In the genomic region with DNA sequence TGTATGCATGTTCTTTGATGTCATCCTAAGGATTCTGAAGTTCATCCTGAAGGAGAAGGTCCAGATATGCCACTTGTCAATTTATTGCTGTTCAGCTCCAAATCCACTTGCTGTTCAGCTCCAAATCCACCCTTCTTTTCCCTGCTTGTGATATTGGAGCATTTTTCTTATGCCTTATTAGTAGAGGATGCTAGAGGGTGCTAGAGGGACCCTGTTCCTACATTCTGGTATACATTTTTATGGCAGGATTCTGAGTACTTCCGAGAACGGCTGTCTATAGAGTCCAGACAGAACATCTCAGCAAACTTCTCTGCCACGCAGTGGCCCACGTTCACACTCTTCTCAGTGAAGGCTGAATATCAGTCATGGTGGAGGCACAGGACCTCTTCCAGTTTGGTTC, we compare ENCODE assay signal across 18 cellular contexts.
DNase-seq lines count a peak whose midpoint lies in the region; ATAC-seq, FAIRE-seq and TF ChIP-seq lines count a peak whose summit lies in the region.
"Had no signal": no experiment of that assay in that cellular context is flagged by ENCODE, and none has a peak within 500 bp of the region (broad histone marks: within the 10 kb centered on the region; RNA-seq: fewer than 3 reads in every experiment).

No MANE protein-coding gene starts in this region.

- CTCF ChIA-PET in HepG2 (lab: Yijun Ruan, JAX; ENCODE audit: low intra/inter-chr PET ratio, low total read pairs), result no interaction called here

- TF ChIP-seq EP300 in HepG2 (IDR thresholded peaks at IDR 0.05; ENCODE audit: low read depth in 2 of 2, low read length in 2 of 2) (no peak), HepG2 (CRISPR knock-in tag; IDR thresholded peaks at IDR 0.05; ENCODE audit: borderline replicate concordance) (no peak)

- no peaks in the 10 kb centered on the region for H3K79me2 ChIP-seq in HepG2 (ENCODE audit: insufficient read depth, low read length)

- H2AFZ ChIP-seq in HepG2 (ENCODE audit: low read length), result no peak overlapping the region

- no peak overlapping the region for H3K4me2 ChIP-seq in HepG2 (ENCODE audit: low read depth, low read length)

- intact Hi-C loops in HepG2 (cut with micrococcal nuclease; ENCODE audit: unreplicated experiment), result no loop called here
- intact Hi-C loops in right lobe of liver (cut with DNase I), result no loop called here
- intact Hi-C loops in tibial artery (cut with DNase I; ENCODE audit: low total_unique reads), result no loop called here

- H3K36me3 ChIP-seq in HepG2 (replicated peaks in 1 of 2; ENCODE audit: control insufficient read depth in 1 of 2, insufficient read depth in 2 of 2, low read length in 2 of 2) (no peaks in the 10 kb centered on the region), right lobe of liver (no peaks in the 10 kb centered on the region), MG63 (no peaks in the 10 kb centered on the region), tibial artery (no peaks in the 10 kb centered on the region)
- H3K36me3 ChIP-seq: ascending aorta, ovary had no signal

- H3K9me3 ChIP-seq in HepG2 (ENCODE audit: low read length) (peaks cover 94% of the 10 kb centered on the region), right lobe of liver (no peaks in the 10 kb centered on the region), MG63 (no peaks in the 10 kb centered on the region), tibial artery (no peaks in the 10 kb centered on the region)
- H3K9me3 ChIP-seq: ascending aorta, ovary had no signal

- no peaks in the 10 kb centered on the region for H3K4me1 ChIP-seq in HepG2 (ENCODE audit: insufficient read depth, low read length)
- no peaks in the 10 kb centered on the region for H3K4me1 ChIP-seq in right lobe of liver
- no peaks in the 10 kb centered on the region for H3K4me1 ChIP-seq in tibial artery
- H3K4me1 ChIP-seq: ascending aorta had no signal

- TF ChIP-seq CTCF in HepG2 (CRISPR knock-in tag; IDR thresholded peaks at IDR 0.05), result no peak
- TF ChIP-seq CTCF in right lobe of liver (IDR thresholded peaks at IDR 0.05), result no peak
- TF ChIP-seq CTCF in fibroblast of mammary gland (conservative IDR thresholded peaks at IDR 0.05; ENCODE audit: control insufficient read depth, insufficient read depth, low read depth, low read length), result peak; percentile 47
- no peak for TF ChIP-seq CTCF in tibial artery (IDR thresholded peaks at IDR 0.05)

- H3K27ac ChIP-seq in HepG2 (ENCODE audit: extremely low read length, insufficient read depth, low read length), result no peak overlapping the region
- no peak overlapping the region for H3K27ac ChIP-seq in right lobe of liver
- no peak overlapping the region for H3K27ac ChIP-seq in tibial artery
- H3K27ac ChIP-seq: ascending aorta, ovary had no signal

- in situ Hi-C loops in HepG2 (cut with HindIII; ENCODE audit: extremely low pct_ligation_motif_present, low pct_unique_long_range_greater_than_20kb), result no loop called here

- WGBS in HepG2 (ENCODE audit: low lambda C conversion rate), result 5% methylated on average over 4 of the region's 4 CpGs
- 36% methylated on average over 4 of the region's 4 CpGs for WGBS in right lobe of liver (ENCODE audit: insufficient coverage, low coverage, low lambda C conversion rate, missing lambda C conversion rate)

- H3K9ac ChIP-seq in HepG2 (ENCODE audit: insufficient read depth, low read depth, low read length), result no peak overlapping the region

- TF ChIP-seq RAD21 in HepG2 (CRISPR knock-in tag; IDR thresholded peaks at IDR 0.05), result no peak

- ATAC-seq in HepG2, result 0 out of 3 replicates have a peak, but pooled peaks have one; percentile 38
- no peak for ATAC-seq in right lobe of liver
- ATAC-seq in HG03442 (IDR thresholded peaks at IDR 0.05; ENCODE audit: unreplicated experiment), result no peak

- H4K20me1 ChIP-seq in HepG2 (ENCODE audit: insufficient read depth, low read length), result no peaks in the 10 kb centered on the region

- H3K27me3 ChIP-seq in HepG2 (ENCODE audit: control insufficient read depth in 1 of 2, insufficient read depth in 2 of 2, low read length in 2 of 2), result no peaks in the 10 kb centered on the region
- H3K27me3 ChIP-seq in right lobe of liver, result no peaks in the 10 kb centered on the region
- no peaks in the 10 kb centered on the region for H3K27me3 ChIP-seq in MG63
- no peaks in the 10 kb centered on the region for H3K27me3 ChIP-seq in tibial artery
- H3K27me3 ChIP-seq: ascending aorta, ovary had no signal

- H3K4me3 ChIP-seq in HepG2 (replicated peaks in 1 of 3; ENCODE audit: insufficient read depth in 1 of 3, low read depth in 2 of 3, low read length in 3 of 3) (no peak overlapping the region), right lobe of liver (no peak overlapping the region), fibroblast of mammary gland (ENCODE audit: control insufficient read depth, low read depth, low read length) (no peak overlapping the region), MG63 (no peak overlapping the region), tibial artery (no peak overlapping the region)
- H3K4me3 ChIP-seq: ascending aorta, ovary had no signal

- BruUV-seq in HepG2 (replicated peaks; lab: Mats Ljungman, UMichigan), result no TSS peak

- POLR2A ChIA-PET in HepG2 (lab: Yijun Ruan, JAX), result no interaction called here

- DNase-seq in HepG2 (ENCODE audit: low spot score), result no peak
- DNase-seq in right lobe of liver, result no peak
- peak; percentile 15 for DNase-seq in SW480 (ENCODE audit: low spot score)
- peak; percentile 60 for DNase-seq in fibroblast of mammary gland (ENCODE audit: low read depth)
- DNase-seq in MG63, result no peak
- no peak for DNase-seq in stimulated activated CD4-positive, alpha-beta T cell treated with anti-CD3 and anti-CD28 coated beads, Interleukin-4, amount 100 ng/mL, for 4 hours
- no peak for DNase-seq in tibial artery
- DNase-seq: activated CD4-positive, alpha-beta memory T cell treated with anti-CD3 and anti-CD28 coated beads for 36 hours; activated naive CD4-positive, alpha-beta T cell treated with anti-CD3 and anti-CD28 coated beads for 36 hours; activated T-cell treated with anti-CD3 and anti-CD28 coated beads, Interleukin-2, amount 50 U/mL, for 1 hour; H7; KG1; NCI-H1105 treated with DMSO at 0.1 percent for 48 hours; NCI-H345; ovary; stimulated activated CD4-positive, alpha-beta T cell treated with anti-CD3 and anti-CD28 coated beads, Interleukin-1b, Interleukin-23, amount 100 ng/mL, for 48 hours had no signal

- FAIRE-seq in HepG2 (lab: Jason Lieb, UNC), result no peak

- TF ChIP-seq POLR2A in HepG2 (IDR thresholded peaks at IDR 0.05; ENCODE audit: insufficient read depth in 1 of 2, low read depth in 2 of 2, low read length in 2 of 2), result no peak
- TF ChIP-seq POLR2A in right lobe of liver (IDR thresholded peaks at IDR 0.05), result no peak

TF ChIP-seq in HepG2, 621 proteins besides CTCF, POLR2A, EP300 and RAD21:
- TF ChIP-seq CBX2 (IDR thresholded peaks at IDR 0.05; ENCODE audit: low read depth, low read length) (no peak), CBX2 (CRISPR knock-in tag; IDR thresholded peaks at IDR 0.05; ENCODE audit: low read depth) (no peak), CEBPB (IDR thresholded peaks at IDR 0.05; ENCODE audit: borderline replicate concordance, low read depth, low read length) (no peak), ZNF567 (CRISPR knock-in tag; IDR thresholded peaks at IDR 0.05; ENCODE audit: borderline replicate concordance) (no peak), MBD4 (IDR thresholded peaks at IDR 0.05; ENCODE audit: borderline replicate concordance, low read length) (no peak), ISX (CRISPR knock-in tag; conservative IDR thresholded peaks at IDR 0.05) (no peak), HDAC1 (CRISPR knock-in tag; IDR thresholded peaks at IDR 0.05) (no peak), TOPORS (CRISPR knock-in tag; IDR thresholded peaks at IDR 0.05) (no peak), SOX5 (CRISPR knock-in tag; IDR thresholded peaks at IDR 0.05; ENCODE audit: borderline replicate concordance) (no peak), SCMH1 (CRISPR knock-in tag; IDR thresholded peaks at IDR 0.05; ENCODE audit: borderline replicate concordance) (no peak), ZNF605 (CRISPR knock-in tag; IDR thresholded peaks at IDR 0.05) (no peak)
- TF ChIP-seq, protein P1, sequence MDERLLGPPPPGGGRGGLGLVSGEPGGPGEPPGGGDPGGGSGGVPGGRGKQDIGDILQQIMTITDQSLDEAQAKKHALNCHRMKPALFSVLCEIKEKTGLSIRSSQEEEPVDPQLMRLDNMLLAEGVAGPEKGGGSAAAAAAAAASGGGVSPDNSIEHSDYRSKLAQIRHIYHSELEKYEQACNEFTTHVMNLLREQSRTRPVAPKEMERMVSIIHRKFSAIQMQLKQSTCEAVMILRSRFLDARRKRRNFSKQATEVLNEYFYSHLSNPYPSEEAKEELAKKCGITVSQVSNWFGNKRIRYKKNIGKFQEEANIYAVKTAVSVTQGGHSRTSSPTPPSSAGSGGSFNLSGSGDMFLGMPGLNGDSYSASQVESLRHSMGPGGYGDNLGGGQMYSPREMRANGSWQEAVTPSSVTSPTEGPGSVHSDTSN (CRISPR knock-in tag; IDR thresholded peaks at IDR 0.05), result no peak
- TF ChIP-seq, protein P2, sequence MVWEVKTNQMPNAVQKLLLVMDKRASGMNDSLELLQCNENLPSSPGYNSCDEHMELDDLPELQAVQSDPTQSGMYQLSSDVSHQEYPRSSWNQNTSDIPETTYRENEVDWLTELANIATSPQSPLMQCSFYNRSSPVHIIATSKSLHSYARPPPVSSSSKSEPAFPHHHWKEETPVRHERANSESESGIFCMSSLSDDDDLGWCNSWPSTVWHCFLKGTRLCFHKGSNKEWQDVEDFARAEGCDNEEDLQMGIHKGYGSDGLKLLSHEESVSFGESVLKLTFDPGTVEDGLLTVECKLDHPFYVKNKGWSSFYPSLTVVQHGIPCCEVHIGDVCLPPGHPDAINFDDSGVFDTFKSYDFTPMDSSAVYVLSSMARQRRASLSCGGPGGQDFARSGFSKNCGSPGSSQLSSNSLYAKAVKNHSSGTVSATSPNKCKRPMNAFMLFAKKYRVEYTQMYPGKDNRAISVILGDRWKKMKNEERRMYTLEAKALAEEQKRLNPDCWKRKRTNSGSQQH (CRISPR knock-in tag; IDR thresholded peaks at IDR 0.05; ENCODE audit: low read depth), result no peak
- TF ChIP-seq, protein P3, sequence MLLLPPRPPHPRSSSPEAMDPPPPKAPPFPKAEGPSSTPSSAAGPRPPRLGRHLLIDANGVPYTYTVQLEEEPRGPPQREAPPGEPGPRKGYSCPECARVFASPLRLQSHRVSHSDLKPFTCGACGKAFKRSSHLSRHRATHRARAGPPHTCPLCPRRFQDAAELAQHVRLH (CRISPR knock-in tag; IDR thresholded peaks at IDR 0.05; ENCODE audit: borderline replicate concordance, low read depth), result no peak

Comparison
In these comparisons a context has a peak if more than half of its experiments do, and no peak if none do; other contexts are left out.
1. DNase-seq: peak in SW480 (single experiment) and fibroblast of mammary gland (single experiment); none in HepG2 (single experiment), right lobe of liver (0 of 3), MG63 (single experiment), stimulated activated CD4-positive, alpha-beta T cell treated with anti-CD3 and anti-CD28 coated beads, Interleukin-4, amount 100 ng/mL, for 4 hours (0 of 2) and tibial artery (0 of 2).